Comparison of ENCODE assay signal across 2 cellular contexts in genomic region chr3:61632568-61633175, GRCh38.
TF ChIP-seq lines count a peak whose summit lies in the region.

No MANE protein-coding gene starts in this region.

TF ChIP-seq in HEK293, 187 proteins besides CTCF, POLR2A, EP300 and RAD21 (continued from another document and continues in another):
- TF ChIP-seq MZF1 (tag by site-specific recombination; IDR thresholded peaks at IDR 0.05; ENCODE audit: borderline replicate concordance): peak; percentile 89
- TF ChIP-seq ZNF558 (tag by site-specific recombination; IDR thresholded peaks at IDR 0.05): 0 out of 2 replicates have a peak, but pooled peaks have one; percentile 51
- TF ChIP-seq SP7 (tag by site-specific recombination; IDR thresholded peaks at IDR 0.05): 0 out of 2 replicates have a peak, but pooled peaks have one; percentile 18
- peak; percentile 76 for TF ChIP-seq ZNF513 (tag by site-specific recombination; IDR thresholded peaks at IDR 0.05)
- peak; percentile 87 for TF ChIP-seq ZNF664 (tag by site-specific recombination; IDR thresholded peaks at IDR 0.05)
- no peak for TF ChIP-seq BCL11A (tag by site-specific recombination; IDR thresholded peaks at IDR 0.05; ENCODE audit: low read depth)
- TF ChIP-seq ZNF354C (tag by site-specific recombination; IDR thresholded peaks at IDR 0.05; ENCODE audit: borderline replicate concordance, low read depth): no peak
- 0 out of 2 replicates have a peak, but pooled peaks have one; percentile 27 for TF ChIP-seq ZNF692 (tag by site-specific recombination; IDR thresholded peaks at IDR 0.05)
- TF ChIP-seq PATZ1 (tag by site-specific recombination; IDR thresholded peaks at IDR 0.05): peak; percentile 57
- TF ChIP-seq PRDM4 (tag by site-specific recombination; IDR thresholded peaks at IDR 0.05): peak; percentile 38; the same call in 1 of the 2 replicates
- peak; percentile 91 for TF ChIP-seq ZNF623 (tag by site-specific recombination; IDR thresholded peaks at IDR 0.05)
- peak; percentile 85 for TF ChIP-seq ZNF600 (tag by site-specific recombination; IDR thresholded peaks at IDR 0.05)
- no peak for TF ChIP-seq ZNF341 (tag by site-specific recombination; IDR thresholded peaks at IDR 0.05; ENCODE audit: low read depth)
- peak; percentile 88 for TF ChIP-seq ATF2 (tag by site-specific recombination; IDR thresholded peaks at IDR 0.05; ENCODE audit: low read depth)
- no peak for TF ChIP-seq ZNF221 (tag by site-specific recombination; IDR thresholded peaks at IDR 0.05; ENCODE audit: borderline replicate concordance)
- no peak for TF ChIP-seq ZBTB17 (tag by site-specific recombination; IDR thresholded peaks at IDR 0.05)
- 0 out of 2 replicates have a peak, but pooled peaks have one; percentile 18 for TF ChIP-seq ZNF335 (tag by site-specific recombination; conservative IDR thresholded peaks at IDR 0.05)
- TF ChIP-seq ZNF768 (tag by site-specific recombination; IDR thresholded peaks at IDR 0.05): peak; percentile 19; the same call in 1 of the 2 replicates
- 0 out of 2 replicates have a peak, but pooled peaks have one; percentile 17 for TF ChIP-seq ZNF501 (tag by site-specific recombination; IDR thresholded peaks at IDR 0.05)
- TF ChIP-seq YY2 (tag by site-specific recombination; IDR thresholded peaks at IDR 0.05): peak; percentile 6; the same call in 1 of the 2 replicates

TF ChIP-seq in WTC11, 78 proteins besides CTCF, POLR2A, EP300 and RAD21 (continued from another document):
- no peak for TF ChIP-seq AFF4 (CRISPR knock-in tag; IDR thresholded peaks at IDR 0.05; ENCODE audit: borderline replicate concordance)
